ENCODE assay signal across 16 cellular contexts in the genomic region with DNA sequence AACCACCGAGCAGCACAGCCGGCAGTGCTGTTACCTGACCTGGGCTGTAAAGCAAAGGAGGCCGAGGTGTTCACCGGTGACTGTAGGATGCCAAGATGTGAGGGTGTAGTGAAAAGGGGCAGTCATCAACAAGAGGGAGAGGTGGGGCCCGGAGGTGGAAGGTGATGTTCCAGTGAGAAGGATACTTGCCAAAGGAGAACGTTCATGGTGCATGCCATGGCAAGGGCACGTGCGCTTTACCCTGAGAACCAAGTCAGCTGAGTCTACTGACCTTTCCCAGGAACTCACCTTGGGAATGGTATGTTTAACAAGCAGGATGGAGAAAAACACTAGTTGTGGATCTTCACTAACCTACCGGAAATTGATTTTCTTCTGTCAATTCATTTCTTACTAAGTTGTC.
"Had no signal": no experiment of that assay in that cellular context is flagged by ENCODE, and none has a peak within 500 bp of the region (broad histone marks: within the 10 kb centered on the region; RNA-seq: fewer than 3 reads in every experiment).

No MANE protein-coding gene starts in this region.

- H2AFZ ChIP-seq: parathyroid adenoma had no signal

- H3K4me1 Mint-ChIP-seq: immature natural killer cell; naive thymus-derived CD8-positive, alpha-beta T cell had no signal

- H3K36me3 Mint-ChIP-seq: immature natural killer cell; naive thymus-derived CD8-positive, alpha-beta T cell had no signal

- DNase-seq: effector memory CD4-positive, alpha-beta T cell; immature natural killer cell; naive thymus-derived CD8-positive, alpha-beta T cell; occipital lobe; spleen; stimulated activated CD4-positive, alpha-beta T cell treated with anti-CD3 and anti-CD28 coated beads, Interleukin-2, amount 100 ng/mL, for 24 hours; stimulated activated CD4-positive, alpha-beta T cell treated with anti-CD3 and anti-CD28 coated beads, Interleukin-4, amount 100 ng/mL, for 4 hours; stimulated activated naive CD4-positive, alpha-beta T cell; thyroid gland; upper lobe of right lung had no signal

- H3K4me3 ChIP-seq: prostate gland, spleen, suprapubic skin, thyroid gland, upper lobe of right lung, vagina had no signal

- H3K27me3 ChIP-seq: spleen, suprapubic skin, thyroid gland, upper lobe of right lung, vagina had no signal

- H3K4me1 ChIP-seq: parathyroid adenoma, prostate gland, spleen, thyroid gland had no signal

- H3K27ac Mint-ChIP-seq: immature natural killer cell; naive thymus-derived CD8-positive, alpha-beta T cell had no signal

- ATAC-seq: esophagus mucosa; naive thymus-derived CD8-positive, alpha-beta T cell; sciatic nerve; upper lobe of right lung had no signal

- H3K9ac ChIP-seq: parathyroid adenoma had no signal

- H3K9me3 ChIP-seq: prostate gland, spleen, suprapubic skin, thyroid gland, upper lobe of right lung, vagina had no signal

- H3K79me2 ChIP-seq: parathyroid adenoma had no signal

- H3K36me3 ChIP-seq: prostate gland, spleen, suprapubic skin, thyroid gland, upper lobe of right lung, vagina had no signal

- H3K4me3 Mint-ChIP-seq: immature natural killer cell; naive thymus-derived CD8-positive, alpha-beta T cell had no signal

- H3K27ac ChIP-seq: parathyroid adenoma, prostate gland, spleen, suprapubic skin, thyroid gland, upper lobe of right lung, vagina had no signal
